In genomic region chr14:102727336-102728095, GRCh38 we compare ENCODE assay signal across 17 cellular contexts. TPM values are rescaled to one million over a fixed set of nuclear protein-coding genes. Genes with fewer than 3 reads are reported as not detected.
DNase-seq lines count a peak whose midpoint lies in the region; ATAC-seq, FAIRE-seq and TF ChIP-seq lines count a peak whose summit lies in the region.
"Had no signal": no experiment of that assay in that cellular context is flagged by ENCODE, and none has a peak within 500 bp of the region (broad histone marks: within the 10 kb centered on the region; RNA-seq: fewer than 3 reads in every experiment).

No MANE protein-coding gene starts in this region.

- peaks cover 15% of the 10 kb centered on the region for H3K4me1 Mint-ChIP-seq in endodermal cell
- H3K4me1 Mint-ChIP-seq in stimulated activated memory B cell treated with anti-CD40 and anti-IgM and Interleukin-4, amounts not matched to agents 10 μg/mL and 1 μg/mL and 100 μg/mL, for 72 hours, result no peaks in the 10 kb centered on the region

- TF ChIP-seq POLR2A in tibial nerve (IDR thresholded peaks at IDR 0.05), result no peak
- no peak for TF ChIP-seq POLR2A in H54 (IDR thresholded peaks at IDR 0.05; ENCODE audit: low read depth, low read length)

- H3K27ac ChIP-seq in right atrium auricular region (no peak overlapping the region), endodermal cell (ENCODE audit: low read depth, low read length) (no peak overlapping the region), mesodermal cell (ENCODE audit: low read depth, low read length, severe bottlenecking) (peak overlapping the region; percentile 74), tibial nerve (peak overlapping the region in 3 of 4 donors; percentile 41 to 48 (median 42))
- H3K27ac ChIP-seq: A549, PC-9 had no signal

- no peaks in the 10 kb centered on the region for H3K27me3 Mint-ChIP-seq in endodermal cell (ENCODE audit: insufficient read depth)
- H3K27me3 Mint-ChIP-seq in stimulated activated memory B cell treated with anti-CD40 and anti-IgM and Interleukin-4, amounts not matched to agents 10 μg/mL and 1 μg/mL and 100 μg/mL, for 72 hours, result no peaks in the 10 kb centered on the region

- intact Hi-C loops in left cardiac atrium (cut with DNase I), result no loop called here

- FAIRE-seq in H54 (lab: Jason Lieb, UNC), result no peak
- FAIRE-seq: A549, HepG2 had no signal

- DNase-seq in left cardiac atrium, result no peak
- no peak for DNase-seq in right atrium auricular region (ENCODE audit: low spot score)
- DNase-seq in endodermal cell, result peak; percentile 50
- DNase-seq in tibial nerve (ENCODE audit: low spot score in 2 of 2), result no peak
- DNase-seq in H54 (ENCODE audit: insufficient read length, low spot score), result no peak
- DNase-seq: GF-D8, KG1, NCI-H146, NCI-H2081, NCI-H510A, NCI-H774, PC-9 had no signal

- H3K27me3 ChIP-seq in right atrium auricular region, result no peaks in the 10 kb centered on the region
- no peaks in the 10 kb centered on the region for H3K27me3 ChIP-seq in endodermal cell (ENCODE audit: control insufficient read depth, insufficient read depth, low read length, poor library complexity, severe bottlenecking)
- H3K27me3 ChIP-seq in tibial nerve, result no peaks in the 10 kb centered on the region

- ATAC-seq in left cardiac atrium, result peak; percentile 29 to 38
- ATAC-seq in stimulated activated memory B cell treated with anti-CD40 and anti-IgM and Interleukin-4, amounts not matched to agents 10 μg/mL and 1 μg/mL and 100 μg/mL, for 72 hours, result no peak
- ATAC-seq in GM18498 (IDR thresholded peaks at IDR 0.05; ENCODE audit: unreplicated experiment), result no peak
- ATAC-seq: A549 had no signal

- peaks cover 73% of the 10 kb centered on the region for H3K36me3 Mint-ChIP-seq in endodermal cell (ENCODE audit: low read depth)
- peaks cover 61% of the 10 kb centered on the region for H3K36me3 Mint-ChIP-seq in stimulated activated memory B cell treated with anti-CD40 and anti-IgM and Interleukin-4, amounts not matched to agents 10 μg/mL and 1 μg/mL and 100 μg/mL, for 72 hours

- H3K36me3 ChIP-seq in right atrium auricular region (peaks cover 34% of the 10 kb centered on the region), endodermal cell (ENCODE audit: control insufficient read depth, insufficient read depth, low read length) (peaks cover 62% of the 10 kb centered on the region), mesodermal cell (ENCODE audit: control insufficient read depth, insufficient read depth, low read length) (peaks cover 85% of the 10 kb centered on the region), tibial nerve (peaks cover 0 to 80% (median 13%) of the 10 kb centered on the region in 3 donors)

- H3K4me3 Mint-ChIP-seq in endodermal cell, result no peak overlapping the region
- H3K4me3 Mint-ChIP-seq in stimulated activated memory B cell treated with anti-CD40 and anti-IgM and Interleukin-4, amounts not matched to agents 10 μg/mL and 1 μg/mL and 100 μg/mL, for 72 hours, result no peak overlapping the region

- peak overlapping the region; percentile 48 for H3K9ac ChIP-seq in endodermal cell (ENCODE audit: extremely low read depth, low read length, poor library complexity, severe bottlenecking)

- WGBS in endodermal cell (ENCODE audit: insufficient coverage in 1 of 2, insufficient read length in 1 of 2), 2 experiments, result 92 to 100% methylated on average over 2 to 7 of the region's 9 CpGs
- WGBS in mesodermal cell (ENCODE audit: insufficient coverage in 2 of 2), 2 experiments, result 100% methylated on average over 6 of the region's 9 CpGs; no CpG with 5 or more reads in 1 of the 2 experiments
- 67 to 76% methylated on average over 9 of the region's 9 CpGs for WGBS in tibial nerve, 2 donors

- TF ChIP-seq CTCF in right atrium auricular region (IDR thresholded peaks at IDR 0.05) (no peak), endodermal cell (conservative IDR thresholded peaks at IDR 0.05) (no peak), tibial nerve (IDR thresholded peaks at IDR 0.05) (no peak)

- no peak for TF ChIP-seq EP300 in tibial nerve (IDR thresholded peaks at IDR 0.05)

- peak overlapping the region; percentile 95 for H3K27ac Mint-ChIP-seq in endodermal cell
- H3K27ac Mint-ChIP-seq in stimulated activated memory B cell treated with anti-CD40 and anti-IgM and Interleukin-4, amounts not matched to agents 10 μg/mL and 1 μg/mL and 100 μg/mL, for 72 hours, result no peak overlapping the region

- H3K9me3 ChIP-seq in right atrium auricular region (no peaks in the 10 kb centered on the region), endodermal cell (ENCODE audit: control insufficient read depth, low read length) (no peaks in the 10 kb centered on the region), mesodermal cell (ENCODE audit: control insufficient read depth, low read length) (no peaks in the 10 kb centered on the region), tibial nerve (no peaks in the 10 kb centered on the region)
- H3K9me3 ChIP-seq: A549 had no signal

- H3K9me3 Mint-ChIP-seq in endodermal cell, result no peaks in the 10 kb centered on the region
- no peaks in the 10 kb centered on the region for H3K9me3 Mint-ChIP-seq in stimulated activated memory B cell treated with anti-CD40 and anti-IgM and Interleukin-4, amounts not matched to agents 10 μg/mL and 1 μg/mL and 100 μg/mL, for 72 hours

- no peaks in the 10 kb centered on the region for H3K4me1 ChIP-seq in right atrium auricular region
- H3K4me1 ChIP-seq in endodermal cell (ENCODE audit: control insufficient read depth, insufficient read depth, low read length), result peaks cover 13% of the 10 kb centered on the region
- peaks cover 2% of the 10 kb centered on the region for H3K4me1 ChIP-seq in mesodermal cell (ENCODE audit: control insufficient read depth, insufficient read depth, low read length, poor library complexity, severe bottlenecking)
- H3K4me1 ChIP-seq in tibial nerve, result peaks cover 0 to 11% (median 0%) of the 10 kb centered on the region in 4 donors
- H3K4me1 ChIP-seq: A549 had no signal

- H3K4me3 ChIP-seq in right atrium auricular region, result no peak overlapping the region
- peak overlapping the region; percentile 42 for H3K4me3 ChIP-seq in endodermal cell (ENCODE audit: low read length)
- no peak overlapping the region for H3K4me3 ChIP-seq in mesodermal cell (ENCODE audit: extremely low read depth, insufficient read depth, low read length, poor library complexity, severe bottlenecking)
- no peak overlapping the region for H3K4me3 ChIP-seq in tibial nerve
- H3K4me3 ChIP-seq: A549, PC-9 had no signal

RNA-seq across cellular contexts. Expression of gene TRAF3, which starts 49.7 kb away (rescaled TPM):
- total RNA-seq in left cardiac atrium (10 to 100 TPM; 12.2 to 15.7 TPM), right atrium auricular region (1 to 10 TPM; 9.1 to 10.0 TPM), endodermal cell (10 to 100 TPM; 16.7 to 23.8 TPM), tibial nerve (10 to 100 TPM in 2 of 4 donors, 1 to 10 TPM in 2; 4.8 to 20.7 (median 13.4) TPM)
- 17.5 TPM for polyA plus RNA-seq in endodermal cell (2013, experiment 1 of 2)
- 18.9 TPM for polyA plus RNA-seq in endodermal cell (2013, experiment 2 of 2)
- 15.2 TPM for polyA plus RNA-seq in mesodermal cell (2013, experiment 1 of 2)
- 14.6 TPM for polyA plus RNA-seq in mesodermal cell (2013, experiment 2 of 2)

Comparison
In these comparisons a context has a peak if more than half of its experiments do, and no peak if none do; other contexts are left out.
1. ATAC-seq: peak in left cardiac atrium (2 of 2); none in stimulated activated memory B cell treated with anti-CD40 and anti-IgM and Interleukin-4, amounts not matched to agents 10 μg/mL and 1 μg/mL and 100 μg/mL, for 72 hours (single experiment) and GM18498 (single experiment).
2. H3K27ac ChIP-seq: peak in mesodermal cell (single experiment) and tibial nerve (3 of 4); none in right atrium auricular region (0 of 2) and endodermal cell (single experiment).